9 cellular contexts compared by ENCODE assay signal in the genomic region with DNA sequence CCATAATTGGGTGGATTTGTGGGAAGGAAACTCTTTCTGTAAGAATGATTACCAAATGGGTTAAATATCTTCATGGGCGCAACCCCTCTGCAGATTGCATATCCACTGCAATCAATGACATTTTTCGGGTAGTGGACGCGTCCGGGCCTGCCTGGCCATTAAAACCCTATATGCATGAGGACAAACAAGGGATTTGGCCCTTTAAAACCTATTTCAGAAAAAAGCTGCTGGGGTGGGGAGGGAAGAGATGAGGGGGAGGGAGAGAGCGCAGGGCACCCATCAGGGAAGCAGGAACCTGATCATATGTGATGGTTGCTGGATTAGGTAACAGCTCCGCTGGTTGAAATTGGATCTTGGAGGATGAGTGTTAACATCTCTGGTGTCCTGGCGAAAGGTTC.
DNase-seq lines count a peak whose midpoint lies in the region; ATAC-seq and TF ChIP-seq lines count a peak whose summit lies in the region.
"Had no signal": no experiment of that assay in that cellular context is flagged by ENCODE, and none has a peak within 500 bp of the region (broad histone marks: within the 10 kb centered on the region; RNA-seq: fewer than 3 reads in every experiment).

No MANE protein-coding gene starts in this region.

- no peaks in the 10 kb centered on the region for H3K9me3 ChIP-seq in HUES64 (ENCODE audit: insufficient read depth, low read depth, low read length)

- no peak overlapping the region for H3K4me3 Mint-ChIP-seq in activated CD4-positive, alpha-beta memory T cell treated with anti-CD3 and anti-CD28 coated beads for 36 hours
- H3K4me3 Mint-ChIP-seq: stimulated activated naive CD8-positive, alpha-beta T cell treated with anti-CD3 and anti-CD28 coated beads, Interleukin-15, amount 100 ng/mL, for 72 hours had no signal

- peaks cover 6% of the 10 kb centered on the region for H3K36me3 ChIP-seq in HUES64 (ENCODE audit: insufficient read depth, low read length)

- no peak overlapping the region for H3K27ac Mint-ChIP-seq in activated CD4-positive, alpha-beta memory T cell treated with anti-CD3 and anti-CD28 coated beads for 36 hours

- H3K4me3 ChIP-seq in HUES64 (ENCODE audit: low read length) (no peak overlapping the region), dorsolateral prefrontal cortex (peak overlapping the region in 44 of 59 donors; percentile 2 to 56 (median 26))

- TF ChIP-seq CTCF in dorsolateral prefrontal cortex (IDR thresholded peaks at IDR 0.05 in 54 of 56, conservative IDR thresholded peaks at IDR 0.05 in 2 of 56; ENCODE audit: low read depth in 1 of 56, partially characterized antibody in 56 of 56): no peak

- WGBS in HUES64: 50% methylated on average over 8 of the region's 8 CpGs

- H3K27ac ChIP-seq in HUES64 (ENCODE audit: low read depth, low read length) (peak overlapping the region; percentile 60; the same call in 1 of the 2 replicates), dorsolateral prefrontal cortex (peak overlapping the region in 46 of 59 donors; percentile 2 to 81 (median 56))

- H3K27me3 Mint-ChIP-seq in activated CD4-positive, alpha-beta memory T cell treated with anti-CD3 and anti-CD28 coated beads for 36 hours: peaks cover 1% of the 10 kb centered on the region

- POLR2A ChIA-PET in activated CD4-positive, alpha-beta memory T cell treated with anti-CD3 and anti-CD28 coated beads for 36 hours (lab: Charles Lee): no interaction called here

- H3K9ac ChIP-seq in HUES64 (ENCODE audit: low read depth, low read length): no peak overlapping the region

- H3K4me1 Mint-ChIP-seq in activated CD4-positive, alpha-beta memory T cell treated with anti-CD3 and anti-CD28 coated beads for 36 hours (ENCODE audit: low read depth): no peaks in the 10 kb centered on the region
- H3K4me1 Mint-ChIP-seq: stimulated activated naive CD8-positive, alpha-beta T cell treated with anti-CD3 and anti-CD28 coated beads, Interleukin-15, amount 100 ng/mL, for 72 hours had no signal

- H3K27me3 ChIP-seq in HUES64 (ENCODE audit: insufficient read depth, low read length): no peaks in the 10 kb centered on the region
- no peaks in the 10 kb centered on the region for H3K27me3 ChIP-seq in dorsolateral prefrontal cortex

- H3K36me3 Mint-ChIP-seq in activated CD4-positive, alpha-beta memory T cell treated with anti-CD3 and anti-CD28 coated beads for 36 hours: no peaks in the 10 kb centered on the region

- no peaks in the 10 kb centered on the region for H3K9me3 Mint-ChIP-seq in activated CD4-positive, alpha-beta memory T cell treated with anti-CD3 and anti-CD28 coated beads for 36 hours
- H3K9me3 Mint-ChIP-seq: stimulated activated naive CD8-positive, alpha-beta T cell treated with anti-CD3 and anti-CD28 coated beads, Interleukin-15, amount 100 ng/mL, for 72 hours had no signal

- DNase-seq in NCI-H510A (lab: John Stamatoyannopoulos, UW) (peak; percentile 57), dorsolateral prefrontal cortex (no peak), putamen (ENCODE audit: low spot score) (peak; percentile 44), NCI-H774 (lab: John Stamatoyannopoulos, UW) (no peak)
- no peak for DNase-seq in activated CD4-positive, alpha-beta memory T cell treated with anti-CD3 and anti-CD28 coated beads for 36 hours

- CTCF ChIA-PET in activated CD4-positive, alpha-beta memory T cell treated with anti-CD3 and anti-CD28 coated beads for 36 hours (lab: Charles Lee): interaction anchor here (0.6 to 2.9 kb wide), 14 partner anchors 9 to 1429 kb away, joined by 3 to 18 read pairs (median 4); no protein-coding TSS in a partner anchor

- ATAC-seq in GM21786 (IDR thresholded peaks at IDR 0.05; ENCODE audit: unreplicated experiment) (no peak), GM19328 (IDR thresholded peaks at IDR 0.05; ENCODE audit: unreplicated experiment) (no peak)

- intact Hi-C loops in dorsolateral prefrontal cortex (cut with DNase I): loop anchor here (2.0 to 10.0 kb wide), 8 partner anchors 83 to 1423 kb away; no protein-coding TSS in a partner anchor
- intact Hi-C loops in activated CD4-positive, alpha-beta memory T cell treated with anti-CD3 and anti-CD28 coated beads for 36 hours (cut with micrococcal nuclease): loop anchor here (1.0 to 5.0 kb wide), 3 partner anchors 1378 to 1936 kb away; no protein-coding TSS in a partner anchor

- peaks cover 34% of the 10 kb centered on the region for H3K4me1 ChIP-seq in HUES64 (ENCODE audit: insufficient read depth, low read length)

Comparison
In these comparisons a context has a peak if more than half of its experiments do, and no peak if none do; other contexts are left out.
1. DNase-seq: peak in NCI-H510A (single experiment) and putamen (single experiment); none in dorsolateral prefrontal cortex (0 of 10), activated CD4-positive, alpha-beta memory T cell treated with anti-CD3 and anti-CD28 coated beads for 36 hours (single experiment) and NCI-H774 (single experiment).